ENCODE assay signal across 16 cellular contexts in genomic region chr15:33114484-33114767, GRCh38.
"Had no signal": no experiment of that assay in that cellular context is flagged by ENCODE, and none has a peak within 500 bp of the region (broad histone marks: within the 10 kb centered on the region; RNA-seq: fewer than 3 reads in every experiment).

No MANE protein-coding gene starts in this region.

- H3K27ac ChIP-seq: colonic mucosa, esophagus muscularis mucosa, gastrocnemius medialis, parathyroid adenoma, WERI-Rb-1 had no signal

- H3K4me1 ChIP-seq: colonic mucosa, parathyroid adenoma had no signal

- H3K4me1 Mint-ChIP-seq: activated CD4-positive, alpha-beta memory T cell treated with anti-CD3 and anti-CD28 coated beads, Interleukin-2, amount 10 ng/mL, durations not matched to agents 7 days and 5 days; activated CD4-positive, alpha-beta T cell treated with anti-CD3 and anti-CD28 coated beads for 36 hours; stimulated activated memory B cell treated with anti-CD40 and anti-IgM and Interleukin-4, amounts not matched to agents 10 μg/mL and 1 μg/mL and 100 μg/mL, for 72 hours had no signal

- H3K9me3 ChIP-seq: colonic mucosa, esophagus muscularis mucosa, gastrocnemius medialis had no signal

- H3K27me3 Mint-ChIP-seq: activated CD4-positive, alpha-beta T cell treated with anti-CD3 and anti-CD28 coated beads for 36 hours; stimulated activated memory B cell treated with anti-CD40 and anti-IgM and Interleukin-4, amounts not matched to agents 10 μg/mL and 1 μg/mL and 100 μg/mL, for 72 hours had no signal

- H3K9me3 Mint-ChIP-seq: activated CD4-positive, alpha-beta memory T cell treated with anti-CD3 and anti-CD28 coated beads, Interleukin-2, amount 10 ng/mL, durations not matched to agents 7 days and 5 days; activated T-cell treated with anti-CD3 and anti-CD28 coated beads, Interleukin-2, amount 50 U/mL, for 4 hours; stimulated activated memory B cell treated with anti-CD40 and anti-IgM and Interleukin-4, amounts not matched to agents 10 μg/mL and 1 μg/mL and 100 μg/mL, for 72 hours; T-helper 1 cell treated with Interleukin-12 subunit alpha and Interleukin-12 subunit beta and Interleukin-4 antibody, amounts not matched to agents 30 μg/mL and 1 μg/mL, for 36 hours had no signal

- H3K27me3 ChIP-seq: colonic mucosa, esophagus muscularis mucosa, gastrocnemius medialis had no signal

- H3K79me2 ChIP-seq: parathyroid adenoma had no signal

- DNase-seq: activated CD4-positive, alpha-beta memory T cell treated with anti-CD3 and anti-CD28 coated beads, Interleukin-2, amount 10 ng/mL, durations not matched to agents 7 days and 5 days; activated CD4-positive, alpha-beta T cell treated with anti-CD3 and anti-CD28 coated beads for 36 hours; activated effector memory CD4-positive, alpha-beta T cell treated with Interleukin-2 at 50 U/mL for 16 hours; activated naive CD4-positive, alpha-beta T cell treated with anti-CD3 and anti-CD28 coated beads, Interleukin-2, amount 50 U/mL, for 16 hours; activated T-cell treated with anti-CD3 and anti-CD28 coated beads, Interleukin-2, amount 50 U/mL, for 4 hours; caudate nucleus; colonic mucosa; gastrocnemius medialis; islet precursor cell; mammary epithelial cell; stimulated activated CD4-positive, alpha-beta T cell treated with anti-CD3 and anti-CD28 coated beads, Interleukin-2, amount 100 ng/mL, for 48 hours; WERI-Rb-1 had no signal

- H3K36me3 Mint-ChIP-seq: stimulated activated memory B cell treated with anti-CD40 and anti-IgM and Interleukin-4, amounts not matched to agents 10 μg/mL and 1 μg/mL and 100 μg/mL, for 72 hours had no signal

- H3K27ac Mint-ChIP-seq: activated CD4-positive, alpha-beta memory T cell treated with anti-CD3 and anti-CD28 coated beads, Interleukin-2, amount 10 ng/mL, durations not matched to agents 7 days and 5 days; activated CD4-positive, alpha-beta T cell treated with anti-CD3 and anti-CD28 coated beads for 36 hours; stimulated activated memory B cell treated with anti-CD40 and anti-IgM and Interleukin-4, amounts not matched to agents 10 μg/mL and 1 μg/mL and 100 μg/mL, for 72 hours; T-helper 1 cell treated with Interleukin-12 subunit alpha and Interleukin-12 subunit beta and Interleukin-4 antibody, amounts not matched to agents 30 μg/mL and 1 μg/mL, for 36 hours had no signal

- H3K4me3 Mint-ChIP-seq: activated CD4-positive, alpha-beta memory T cell treated with anti-CD3 and anti-CD28 coated beads, Interleukin-2, amount 10 ng/mL, durations not matched to agents 7 days and 5 days; activated CD4-positive, alpha-beta T cell treated with anti-CD3 and anti-CD28 coated beads for 36 hours; activated T-cell treated with anti-CD3 and anti-CD28 coated beads, Interleukin-2, amount 50 U/mL, for 4 hours; stimulated activated memory B cell treated with anti-CD40 and anti-IgM and Interleukin-4, amounts not matched to agents 10 μg/mL and 1 μg/mL and 100 μg/mL, for 72 hours; T-helper 1 cell treated with Interleukin-12 subunit alpha and Interleukin-12 subunit beta and Interleukin-4 antibody, amounts not matched to agents 30 μg/mL and 1 μg/mL, for 36 hours had no signal

- H2AFZ ChIP-seq: parathyroid adenoma had no signal

- H3K9ac ChIP-seq: parathyroid adenoma had no signal

- H3K4me3 ChIP-seq: colonic mucosa, esophagus muscularis mucosa, gastrocnemius medialis had no signal

- H3K36me3 ChIP-seq: colonic mucosa, esophagus muscularis mucosa, gastrocnemius medialis, WERI-Rb-1 had no signal
